ENCODE assay signal across 8 cellular contexts in the genomic region with DNA sequence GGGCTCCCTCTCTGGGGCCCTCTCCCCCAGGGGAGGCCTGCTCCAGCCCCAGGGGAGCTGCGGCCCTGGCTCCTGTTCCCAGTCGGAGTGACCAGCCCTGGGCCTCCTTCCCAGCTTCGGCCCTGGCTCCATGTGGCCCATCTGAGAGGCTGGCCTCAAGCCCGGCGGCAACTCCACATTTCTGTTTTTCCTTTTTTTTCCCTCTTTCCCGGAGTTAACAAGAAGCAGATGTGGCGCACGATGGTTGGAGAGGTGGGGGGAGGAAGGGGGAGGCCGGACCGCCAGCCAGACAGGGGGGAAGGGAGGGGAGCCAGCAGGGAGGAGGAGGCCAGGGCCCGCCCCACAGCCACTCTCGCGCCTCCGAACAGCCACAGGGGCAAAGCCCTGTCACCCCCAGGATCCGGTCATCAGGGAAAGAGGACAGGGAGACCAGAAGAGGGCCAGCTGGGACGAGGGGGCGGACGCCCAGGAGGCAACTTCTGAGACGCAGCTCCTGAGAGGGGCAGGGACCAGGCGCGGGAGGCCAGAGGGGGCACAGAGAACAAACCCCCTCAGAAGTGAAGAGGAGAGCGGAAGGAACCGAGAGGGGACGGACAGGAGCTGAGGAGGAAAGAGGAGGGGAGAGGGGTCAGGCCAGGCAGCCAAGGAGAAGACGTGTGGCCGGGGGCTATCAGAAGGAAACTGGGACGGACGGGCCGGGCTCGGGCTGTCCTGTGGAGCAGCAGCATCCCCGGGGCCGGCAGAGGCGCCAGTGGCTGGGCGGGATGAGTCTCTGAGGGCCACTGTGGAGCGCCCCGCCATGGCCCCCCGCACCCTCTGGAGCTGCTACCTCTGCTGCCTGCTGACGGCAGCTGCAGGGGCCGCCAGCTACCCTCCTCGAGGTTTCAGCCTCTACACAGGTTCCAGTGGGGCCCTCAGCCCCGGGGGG. TPM values are rescaled to one million over a fixed set of nuclear protein-coding genes. Genes with fewer than 3 reads are reported as not detected.
DNase-seq lines count a peak whose midpoint lies in the region; FAIRE-seq and TF ChIP-seq lines count a peak whose summit lies in the region.

EMILIN1 (plus strand) TSS at position 349 of the 928 bp plus-strand sequence; CDS start at position 800, 451 bp downstream.

- peak within 1 kb of the TSS; percentile 67 for H3K4me3 ChIP-seq in SJCRH30
- no peak within 1 kb of the TSS for H3K4me3 ChIP-seq in neural progenitor cell

- peak within 1 kb of the TSS; percentile 62 for H3K4me3 Mint-ChIP-seq in neural progenitor cell

- TF ChIP-seq POLR2A in GM12891 (IDR thresholded peaks at IDR 0.05; ENCODE audit: low read depth, low read length) = no peak

- no peaks in the 10 kb centered on the region for H4K20me1 ChIP-seq in neural progenitor cell (ENCODE audit: low read depth)

- no peaks in the 10 kb centered on the region for H3K27me3 Mint-ChIP-seq in neural progenitor cell (ENCODE audit: insufficient read depth, low read depth)

- peak within 1 kb of the TSS; percentile 94 for H3K27ac Mint-ChIP-seq in neural progenitor cell

- H3K27me3 ChIP-seq in SJCRH30 = no peaks in the 10 kb centered on the region
- H3K27me3 ChIP-seq in neural progenitor cell = no peaks in the 10 kb centered on the region

- H3K9ac ChIP-seq in neural progenitor cell = no peak within 1 kb of the TSS

- no peaks in the 10 kb centered on the region for H3K36me3 Mint-ChIP-seq in neural progenitor cell

- no peak for TF ChIP-seq CTCF in neural progenitor cell (IDR thresholded peaks at IDR 0.05)

- H3K4me1 ChIP-seq in SJCRH30 (peaks cover 64% of the 10 kb centered on the region), neural progenitor cell (peaks cover 15% of the 10 kb centered on the region)

- peaks cover 11% of the 10 kb centered on the region for H3F3A ChIP-seq in neural progenitor cell (ENCODE audit: low read depth)

- H3K36me3 ChIP-seq in SJCRH30 (no peaks in the 10 kb centered on the region), neural progenitor cell (no peaks in the 10 kb centered on the region)

- H3K9me3 Mint-ChIP-seq in neural progenitor cell = no peaks in the 10 kb centered on the region

- DNase-seq in AG08395 (ENCODE audit: low spot score) (peak; percentile 90), SJCRH30 (peak; percentile 87 to 89), fibroblast of peridontal ligament (ENCODE audit: extremely low read depth) (peak; percentile 97), neural progenitor cell (ENCODE audit: low spot score) (peak; percentile 39), GM12891 (ENCODE audit: insufficient read length, low spot score) (no peak), SHP77 (lab: John Stamatoyannopoulos, UW) (no peak)
- no peak for DNase-seq in stimulated activated CD4-positive, alpha-beta T cell treated with anti-CD3 and anti-CD28 coated beads, Interleukin-4, amount 100 ng/mL, for 1 hour
- DNase-seq in activated CD4-positive, CD25-positive, alpha-beta regulatory T cell treated with anti-CD3 and anti-CD28 coated beads, Interleukin-2, amount 50 U/mL, for 72 hours = no peak

- no peak for FAIRE-seq in GM12891 (lab: Jason Lieb, UNC)

- no peaks in the 10 kb centered on the region for H3K79me2 ChIP-seq in neural progenitor cell (ENCODE audit: low read depth)

- H3K4me1 Mint-ChIP-seq in neural progenitor cell = peaks cover 55% of the 10 kb centered on the region

- H3K9me3 ChIP-seq in SJCRH30 (replicated peaks) (no peaks in the 10 kb centered on the region), neural progenitor cell (ENCODE audit: low read depth) (no peaks in the 10 kb centered on the region)

- peak within 1 kb of the TSS; percentile 70 for H2AFZ ChIP-seq in neural progenitor cell (replicated peaks)

- H3K4me2 ChIP-seq in neural progenitor cell = peak within 1 kb of the TSS; percentile 9

- peak within 1 kb of the TSS; percentile 64 for H3K27ac ChIP-seq in SJCRH30
- H3K27ac ChIP-seq in neural progenitor cell = no peak within 1 kb of the TSS

TF ChIP-seq in GM12891, 5 proteins besides CTCF, POLR2A, EP300 and RAD21:
- TF ChIP-seq POLR2AphosphoS5 (IDR thresholded peaks at IDR 0.05; ENCODE audit: low read depth, low read length) = no peak
- no peak for TF ChIP-seq TAF1 (IDR thresholded peaks at IDR 0.05; ENCODE audit: low read depth, low read length)
- no peak for TF ChIP-seq SPI1 (IDR thresholded peaks at IDR 0.05; ENCODE audit: low read depth, low read length)
- no peak for TF ChIP-seq PAX5 (IDR thresholded peaks at IDR 0.05; ENCODE audit: insufficient read depth, low read length, severe bottlenecking)
- no peak for TF ChIP-seq POU2F2 (IDR thresholded peaks at IDR 0.05; ENCODE audit: low read depth, low read length)

RNA-seq across cellular contexts. Expression of gene EMILIN1, which starts in this region (rescaled TPM):
- 80.5 and 87.7 TPM in 2 replicates for total RNA-seq in SJCRH30 (2014; rRNA removed; shearing (Covaris generic))
- 0.15 and 5.1 TPM in 2 replicates for total RNA-seq in neural progenitor cell (ENCODE audit: low replicate concordance)
- 0.40 TPM for polyA plus RNA-seq in GM12891 (2012; ENCODE audit: low read depth, missing spikeins)

Comparison
In these comparisons a context has a peak if more than half of its experiments do, and no peak if none do; other contexts are left out.
1. RNA of gene EMILIN1 (total RNA-seq): 80.5 to 87.7 TPM in SJCRH30; 0.15 to 5.1 TPM in neural progenitor cell; every median in the first group is over 10 times any median in the second.
2. DNase-seq: peak in AG08395 (single experiment), SJCRH30 (2 of 2), fibroblast of peridontal ligament (single experiment) and neural progenitor cell (single experiment); none in GM12891 (single experiment), SHP77 (0 of 2), stimulated activated CD4-positive, alpha-beta T cell treated with anti-CD3 and anti-CD28 coated beads, Interleukin-4, amount 100 ng/mL, for 1 hour (single experiment) and activated CD4-positive, CD25-positive, alpha-beta regulatory T cell treated with anti-CD3 and anti-CD28 coated beads, Interleukin-2, amount 50 U/mL, for 72 hours (single experiment).